ENCODE assay signal across 1 cellular context in the genomic region with DNA sequence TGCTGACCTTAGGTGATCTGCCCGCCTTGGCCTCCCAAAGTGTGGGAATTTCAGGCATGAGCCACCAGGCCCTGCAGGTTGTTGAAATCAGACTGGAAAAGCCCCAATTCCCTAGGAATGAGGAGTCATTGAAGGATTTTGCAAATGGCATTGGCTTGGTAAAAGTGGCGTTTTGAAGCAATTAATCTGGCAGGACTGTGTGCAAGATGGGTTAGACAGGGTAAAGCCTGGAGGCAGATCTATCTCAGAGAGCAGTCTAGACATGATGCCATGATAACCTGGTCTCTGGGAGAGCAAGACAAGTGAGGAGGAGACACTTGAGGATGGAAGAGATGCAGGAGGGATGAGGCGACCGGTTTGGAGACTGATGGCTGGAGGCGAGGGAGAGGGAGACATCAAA.
TF ChIP-seq lines count a peak whose summit lies in the region.

No MANE protein-coding gene starts in this region.

TF ChIP-seq in IMR-90, 13 proteins besides CTCF, POLR2A, EP300 and RAD21:
- TF ChIP-seq MAZ (IDR thresholded peaks at IDR 0.05; ENCODE audit: borderline replicate concordance, low read depth, low read length) = no peak
- TF ChIP-seq, protein P1, sequence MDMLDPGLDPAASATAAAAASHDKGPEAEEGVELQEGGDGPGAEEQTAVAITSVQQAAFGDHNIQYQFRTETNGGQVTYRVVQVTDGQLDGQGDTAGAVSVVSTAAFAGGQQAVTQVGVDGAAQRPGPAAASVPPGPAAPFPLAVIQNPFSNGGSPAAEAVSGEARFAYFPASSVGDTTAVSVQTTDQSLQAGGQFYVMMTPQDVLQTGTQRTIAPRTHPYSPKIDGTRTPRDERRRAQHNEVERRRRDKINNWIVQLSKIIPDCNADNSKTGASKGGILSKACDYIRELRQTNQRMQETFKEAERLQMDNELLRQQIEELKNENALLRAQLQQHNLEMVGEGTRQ (IDR thresholded peaks at IDR 0.05; ENCODE audit: low read depth, low read length) = no peak
- no peak for TF ChIP-seq RFX5 (IDR thresholded peaks at IDR 0.05; ENCODE audit: low read depth, low read length)
- no peak for TF ChIP-seq CEBPB (IDR thresholded peaks at IDR 0.05; ENCODE audit: low read depth, low read length)
- TF ChIP-seq RCOR1 (IDR thresholded peaks at IDR 0.05; ENCODE audit: insufficient replicate concordance, low read length) = no peak
- TF ChIP-seq, protein P2, sequence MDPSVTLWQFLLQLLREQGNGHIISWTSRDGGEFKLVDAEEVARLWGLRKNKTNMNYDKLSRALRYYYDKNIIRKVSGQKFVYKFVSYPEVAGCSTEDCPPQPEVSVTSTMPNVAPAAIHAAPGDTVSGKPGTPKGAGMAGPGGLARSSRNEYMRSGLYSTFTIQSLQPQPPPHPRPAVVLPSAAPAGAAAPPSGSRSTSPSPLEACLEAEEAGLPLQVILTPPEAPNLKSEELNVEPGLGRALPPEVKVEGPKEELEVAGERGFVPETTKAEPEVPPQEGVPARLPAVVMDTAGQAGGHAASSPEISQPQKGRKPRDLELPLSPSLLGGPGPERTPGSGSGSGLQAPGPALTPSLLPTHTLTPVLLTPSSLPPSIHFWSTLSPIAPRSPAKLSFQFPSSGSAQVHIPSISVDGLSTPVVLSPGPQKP (IDR thresholded peaks at IDR 0.05; ENCODE audit: borderline replicate concordance, low read depth, low read length) = no peak
- no peak for TF ChIP-seq CHD1 (IDR thresholded peaks at IDR 0.05; ENCODE audit: low read depth, low read length)
- TF ChIP-seq MAFK (IDR thresholded peaks at IDR 0.05; ENCODE audit: low read depth, low read length) = no peak
- TF ChIP-seq MXI1 (IDR thresholded peaks at IDR 0.05; ENCODE audit: borderline replicate concordance, low read depth, low read length) = no peak
- TF ChIP-seq FOS (IDR thresholded peaks at IDR 0.05; ENCODE audit: low read depth, low read length) = no peak
- no peak for TF ChIP-seq SMC3 (IDR thresholded peaks at IDR 0.05; ENCODE audit: low read depth, low read length)
- TF ChIP-seq NFE2L2 (IDR thresholded peaks at IDR 0.05; ENCODE audit: low read depth, low read length) = no peak
- no peak for TF ChIP-seq BHLHE40 (IDR thresholded peaks at IDR 0.05; ENCODE audit: low read depth, low read length)
